ENCODE assay signal across 1 cellular context in genomic region chr18:24544141-24544498, GRCh38.
TF ChIP-seq lines count a peak whose summit lies in the region.

No MANE protein-coding gene starts in this region.

TF ChIP-seq in GM23338, 12 proteins besides CTCF, POLR2A, EP300 and RAD21 (continued from another document):
- no peak for TF ChIP-seq REST (IDR thresholded peaks at IDR 0.05; ENCODE audit: unreplicated experiment)
- TF ChIP-seq ZNF331 (CRISPR knock-in tag; IDR thresholded peaks at IDR 0.05; ENCODE audit: low read depth): no peak
